In genomic region chr16:87463722-87464690, GRCh38 we compare ENCODE assay signal across 8 cellular contexts. TPM values are rescaled to one million over a fixed set of nuclear protein-coding genes. Genes with fewer than 3 reads are reported as not detected.
DNase-seq lines count a peak whose midpoint lies in the region; ATAC-seq, FAIRE-seq and TF ChIP-seq lines count a peak whose summit lies in the region.

No MANE protein-coding gene starts in this region.

- H2BK12ac ChIP-seq in neuronal stem cell (ENCODE audit: low read length) = no peak overlapping the region

- in situ Hi-C loops in HAP-1 (cut with MboI; ENCODE audit: low sequenced_read_pairs) = no loop called here

- no peak overlapping the region for H4K8ac ChIP-seq in neuronal stem cell (ENCODE audit: low read depth, low read length)

- H4K91ac ChIP-seq in neuronal stem cell (ENCODE audit: low read depth, low read length, poor library complexity) = no peak overlapping the region

- H3K23ac ChIP-seq in neuronal stem cell (ENCODE audit: low read depth, low read length, poor library complexity) = no peak overlapping the region

- TF ChIP-seq CTCF in HFF-Myc (IDR thresholded peaks at IDR 0.05; ENCODE audit: low read depth, low read length, missing control alignments) (no peak), WTC11 (IDR thresholded peaks at IDR 0.05) (no peak), endothelial cell of umbilical vein (IDR thresholded peaks at IDR 0.05; ENCODE audit: extremely low read depth in 1 of 2, insufficient read depth in 1 of 2, low read depth in 1 of 2, low read length in 2 of 2) (no peak)

- H3K4me3 ChIP-seq in ACC112 (ENCODE audit: low read depth, low read length) = peak overlapping the region; percentile 67
- H3K4me3 ChIP-seq in HFF-Myc (replicated peaks; ENCODE audit: low read depth, low read length) = peak overlapping the region; percentile 6; the same call in 1 of the 2 replicates
- peak overlapping the region in 1 of 3 experiments; percentile 17 for H3K4me3 ChIP-seq in endothelial cell of umbilical vein (replicated peaks in 1 of 3; ENCODE audit: insufficient read depth in 1 of 3, low read depth in 1 of 3, low read length in 3 of 3)
- H3K4me3 ChIP-seq in neuronal stem cell (ENCODE audit: low read length in 2 of 2) = no peak overlapping the region
- H3K4me3 ChIP-seq in HAP-1 = no peak overlapping the region

- H3K27me3 ChIP-seq in ACC112 (ENCODE audit: insufficient read depth, low read length) = no peaks in the 10 kb centered on the region
- no peaks in the 10 kb centered on the region for H3K27me3 ChIP-seq in endothelial cell of umbilical vein (ENCODE audit: control insufficient read depth in 2 of 2, insufficient read depth in 2 of 2, low read length in 2 of 2)
- H3K27me3 ChIP-seq in neuronal stem cell (ENCODE audit: control insufficient read depth in 3 of 3, insufficient read depth in 3 of 3, low read depth in 1 of 3, low read length in 3 of 3) = no peaks in the 10 kb centered on the region
- no peaks in the 10 kb centered on the region for H3K27me3 ChIP-seq in HAP-1 (ENCODE audit: low read depth)

- peaks cover 33% of the 10 kb centered on the region for H3K4me1 Mint-ChIP-seq in WTC11

- H2AK5ac ChIP-seq in neuronal stem cell (ENCODE audit: low read depth, low read length) = peak overlapping the region; percentile 56

- ATAC-seq in WTC11 (no peak), GM18519 (IDR thresholded peaks at IDR 0.05; ENCODE audit: low FRiP score, unreplicated experiment) (no peak)

- no peak overlapping the region for H2BK15ac ChIP-seq in neuronal stem cell (ENCODE audit: low read length)

- no peaks in the 10 kb centered on the region for H3K9me1 ChIP-seq in endothelial cell of umbilical vein (replicated peaks; ENCODE audit: control insufficient read depth, extremely low read depth, insufficient read depth, low read length)

- dilution Hi-C loops in endothelial cell of umbilical vein (cut with MboI; ENCODE audit: extremely low pct_ligation_motif_present, low sequenced_read_pairs) = no loop called here

- peak overlapping the region; percentile 96 for H3K27ac ChIP-seq in ACC112 (ENCODE audit: low read depth, low read length)
- peak overlapping the region; percentile 99 for H3K27ac ChIP-seq in endothelial cell of umbilical vein (ENCODE audit: insufficient read depth, low read depth, low read length)
- no peak overlapping the region for H3K27ac ChIP-seq in neuronal stem cell (replicated peaks; ENCODE audit: low read length)

- peaks cover 42% of the 10 kb centered on the region for H3K4me1 ChIP-seq in ACC112 (ENCODE audit: control insufficient read depth, insufficient read depth, low read length, unreplicated experiment)
- H3K4me1 ChIP-seq in endothelial cell of umbilical vein (ENCODE audit: control insufficient read depth, extremely low read depth, insufficient read depth, low read length) = peaks cover 43% of the 10 kb centered on the region
- H3K4me1 ChIP-seq in neuronal stem cell (ENCODE audit: control insufficient read depth in 2 of 2, insufficient read depth in 1 of 2, low read depth in 1 of 2, low read length in 2 of 2) = peaks cover 18 to 28% of the 10 kb centered on the region in 2 donors
- H3K4me1 ChIP-seq in HAP-1 = peaks cover 7% of the 10 kb centered on the region; the same call in 1 of the 2 replicates

- H3K27ac Mint-ChIP-seq in WTC11 = peak overlapping the region; percentile 94

- H2BK5ac ChIP-seq in neuronal stem cell (ENCODE audit: low read length) = no peak overlapping the region

- H2AFZ ChIP-seq in ACC112 (ENCODE audit: low read length, unreplicated experiment) (no peak overlapping the region), endothelial cell of umbilical vein (ENCODE audit: low read depth, low read length) (no peak overlapping the region), neuronal stem cell (ENCODE audit: low read length) (no peak overlapping the region)

- no CpG with 5 or more reads among the region's 22 CpGs for WGBS in neuronal stem cell (ENCODE audit: extremely low coverage in 2 of 2, insufficient read length in 2 of 2, insufficient replicate concordance in 1 of 2), 2 donors

- H3K4me2 ChIP-seq in endothelial cell of umbilical vein (ENCODE audit: insufficient read depth, low read length) = peak overlapping the region; percentile 68
- H3K4me2 ChIP-seq in neuronal stem cell (ENCODE audit: insufficient read depth, low read length, poor library complexity, severe bottlenecking) = no peak overlapping the region

- H3K4ac ChIP-seq in neuronal stem cell (ENCODE audit: low read length) = no peak overlapping the region

- H2BK120ac ChIP-seq in neuronal stem cell (ENCODE audit: low read depth, low read length) = no peak overlapping the region

- peak overlapping the region; percentile 88 for H3K9ac ChIP-seq in endothelial cell of umbilical vein (replicated peaks; ENCODE audit: extremely low read depth, insufficient read depth, low read length)
- H3K9ac ChIP-seq in neuronal stem cell (ENCODE audit: low read depth, low read length, poor library complexity) = no peak overlapping the region

- POLR2A ChIA-PET in WTC11 (lab: Charles Lee) = no interaction called here
- POLR2A ChIA-PET in endothelial cell of umbilical vein (lab: Charles Lee) = interaction anchor here (1.8 kb wide), 1 partner anchor 27 kb away, joined by 5 read pairs; no protein-coding TSS in a partner anchor

- TF ChIP-seq POLR2A in endothelial cell of umbilical vein (IDR thresholded peaks at IDR 0.05; ENCODE audit: low read depth, low read length) = peak; percentile 71

- intact Hi-C loops in endothelial cell of umbilical vein (cut with micrococcal nuclease) = loop anchor here (1.0 kb wide), 3 partner anchors 28 to 57 kb away; partner anchors contain the start of gene ZCCHC14

- H3K27me3 Mint-ChIP-seq in WTC11 (ENCODE audit: low read depth) = no peaks in the 10 kb centered on the region

- H3K36me3 Mint-ChIP-seq in WTC11 = peaks cover 9% of the 10 kb centered on the region; the same call in 1 of the 2 replicates

- H3K79me1 ChIP-seq in neuronal stem cell (ENCODE audit: low read depth, low read length) = peaks cover 5% of the 10 kb centered on the region

- H3K9me3 ChIP-seq in endothelial cell of umbilical vein (replicated peaks; ENCODE audit: control insufficient read depth, insufficient read depth, low read length) (no peaks in the 10 kb centered on the region), neuronal stem cell (replicated peaks in 1 of 2; ENCODE audit: control insufficient read depth in 2 of 2, insufficient read depth in 1 of 2, low read depth in 1 of 2, low read length in 2 of 2) (no peaks in the 10 kb centered on the region), HAP-1 (no peaks in the 10 kb centered on the region)

- H3K79me2 ChIP-seq in ACC112 (ENCODE audit: control insufficient read depth, insufficient read depth, low read length, unreplicated experiment) (peaks cover 40% of the 10 kb centered on the region), endothelial cell of umbilical vein (ENCODE audit: control insufficient read depth, insufficient read depth, low read length) (peaks cover 45% of the 10 kb centered on the region)

- H3K14ac ChIP-seq in neuronal stem cell (ENCODE audit: low read length) = no peak overlapping the region

- H3K36me3 ChIP-seq in ACC112 (ENCODE audit: insufficient read depth, low read length) (no peaks in the 10 kb centered on the region), endothelial cell of umbilical vein (ENCODE audit: control insufficient read depth in 2 of 2, extremely low read depth in 1 of 2, insufficient read depth in 2 of 2, low read length in 2 of 2) (peaks cover 0 to 3% of the 10 kb centered on the region in 2 experiments), neuronal stem cell (replicated peaks in 1 of 2; ENCODE audit: control insufficient read depth in 2 of 2, insufficient read depth in 2 of 2, low read length in 2 of 2) (peaks cover 7 to 10% of the 10 kb centered on the region in 2 donors), HAP-1 (replicated peaks) (peaks cover 5% of the 10 kb centered on the region)

- CTCF ChIA-PET in WTC11 (lab: Charles Lee) (interaction anchor here (0.6 to 2.1 kb wide), 4 partner anchors 47 to 172 kb away, joined by 3 to 6 read pairs (median 4); no protein-coding TSS in a partner anchor), endothelial cell of umbilical vein (lab: Charles Lee) (interaction anchor here (0.8 to 2.6 kb wide), 12 partner anchors 9 to 172 kb away, joined by 3 to 16 read pairs (median 4); no protein-coding TSS in a partner anchor)

- DNase-seq in HFF-Myc (ENCODE audit: extremely low read depth, low read depth) (no peak), WTC11 (ENCODE audit: low spot score) (no peak), endothelial cell of umbilical vein (ENCODE audit: low read depth, low spot score) (peak; percentile 96), neuronal stem cell (ENCODE audit: low spot score) (no peak), HAP-1 (ENCODE audit: low spot score in 2 of 2) (no peak), NCI-H2107 treated with DMSO at 0.1 percent for 48 hours (lab: John Stamatoyannopoulos, UW; ENCODE audit: unreplicated experiment) (no peak)

- H3K18ac ChIP-seq in neuronal stem cell (ENCODE audit: low read length) = peak overlapping the region; percentile 38

- FAIRE-seq in endothelial cell of umbilical vein (lab: Jason Lieb, UNC) = peak; percentile 44

- BruUV-seq in endothelial cell of umbilical vein (replicated peaks; lab: Mats Ljungman, UMichigan) = TSS peak; percentile 61

- H3K9me3 Mint-ChIP-seq in WTC11 = no peaks in the 10 kb centered on the region

- no peak overlapping the region for H3K4me3 Mint-ChIP-seq in WTC11

- no peaks in the 10 kb centered on the region for H4K20me1 ChIP-seq in endothelial cell of umbilical vein (replicated peaks; ENCODE audit: control insufficient read depth, extremely low read depth, insufficient read depth, low read length)

TF ChIP-seq in WTC11, 78 proteins besides CTCF, POLR2A, EP300 and RAD21:
- TF ChIP-seq FOXK1 (CRISPR knock-in tag; IDR thresholded peaks at IDR 0.05) (no peak), ELF4 (CRISPR knock-in tag; IDR thresholded peaks at IDR 0.05; ENCODE audit: low read depth) (no peak), CBFB (CRISPR knock-in tag; IDR thresholded peaks at IDR 0.05; ENCODE audit: low read depth) (no peak)
TF ChIP-seq in WTC11: peak in this region for 0.

TF ChIP-seq in endothelial cell of umbilical vein, 7 proteins besides CTCF, POLR2A, EP300 and RAD21:
- TF ChIP-seq POLR2AphosphoS5 (IDR thresholded peaks at IDR 0.05; ENCODE audit: insufficient read depth, low read depth, low read length) (peak; percentile 90), MYC (IDR thresholded peaks at IDR 0.05; ENCODE audit: low read depth, low read length) (no peak), GATA2 (IDR thresholded peaks at IDR 0.05; ENCODE audit: insufficient read depth, insufficient read length, low read depth, low read length) (peak; percentile 25)

RNA-seq across cellular contexts. Expression of gene ZCCHC14, which starts 28.8 kb away (rescaled TPM):
- total RNA-seq in WTC11 (2021) (30.6 to 33.8 TPM (median 30.9 TPM) in 3 replicates), endothelial cell of umbilical vein (30.9 and 34.0 TPM in 2 replicates)
- 9.5 and 10.1 TPM in 2 replicates for polyA plus RNA-seq in endothelial cell of umbilical vein
- polyA plus RNA-seq in endothelial cell of umbilical vein (2011; cell fraction: cytosol; rRNA removed) = 7.6 and 7.7 TPM in 2 replicates
- 32.1 and 36.2 TPM in 2 replicates for polyA plus RNA-seq in endothelial cell of umbilical vein (2011; cell fraction: nucleus; rRNA removed)
- 13.0 and 16.4 TPM in 2 replicates for polyA plus RNA-seq in endothelial cell of umbilical vein (2012)
- polyA minus RNA-seq in endothelial cell of umbilical vein = 14.7 and 15.3 TPM in 2 replicates
- polyA minus RNA-seq in endothelial cell of umbilical vein (2011; cell fraction: cytosol; rRNA and poly(A)+ RNA removed) = 19.4 TPM
- 23.9 and 24.1 TPM in 2 replicates for polyA minus RNA-seq in endothelial cell of umbilical vein (2011; cell fraction: nucleus; rRNA and poly(A)+ RNA removed)
- 15.1 TPM for polyA plus RNA-seq in neuronal stem cell (2013, experiment 1 of 2)
- polyA plus RNA-seq in neuronal stem cell (2013, experiment 2 of 2) = 15.8 TPM

Comparison
In these comparisons a context has a peak if more than half of its experiments do, and no peak if none do; other contexts are left out.
1. H3K4me3 ChIP-seq: peak in ACC112 (single experiment) and HFF-Myc (single experiment); none in neuronal stem cell (0 of 2) and HAP-1 (single experiment).